In genomic region chr12:41264281-41264680, GRCh38 we compare ENCODE assay signal across 9 cellular contexts.
DNase-seq lines count a peak whose midpoint lies in the region; ATAC-seq, FAIRE-seq and TF ChIP-seq lines count a peak whose summit lies in the region.
"Had no signal": no experiment of that assay in that cellular context is flagged by ENCODE, and none has a peak within 500 bp of the region (broad histone marks: within the 10 kb centered on the region; RNA-seq: fewer than 3 reads in every experiment).

No MANE protein-coding gene starts in this region.

- FAIRE-seq in HTR-8/SVneo (lab: Jason Lieb, UNC): no peak

- H3K27ac ChIP-seq in 22Rv1: no peak overlapping the region

- H3K4me3 Mint-ChIP-seq in activated T-cell treated with anti-CD3 and anti-CD28 coated beads, Interleukin-2, amount 50 U/mL, for 4 hours: no peak overlapping the region
- H3K4me3 Mint-ChIP-seq: IgD-negative memory B cell had no signal

- no peaks in the 10 kb centered on the region for H3K4me1 Mint-ChIP-seq in activated T-cell treated with anti-CD3 and anti-CD28 coated beads, Interleukin-2, amount 50 U/mL, for 4 hours (ENCODE audit: low read depth)
- H3K4me1 Mint-ChIP-seq: IgD-negative memory B cell had no signal

- no peaks in the 10 kb centered on the region for H3K9me3 Mint-ChIP-seq in activated T-cell treated with anti-CD3 and anti-CD28 coated beads, Interleukin-2, amount 50 U/mL, for 4 hours
- H3K9me3 Mint-ChIP-seq: IgD-negative memory B cell had no signal

- peak; percentile 21 for DNase-seq in NCI-H82 treated with DMSO at 0.1 percent for 48 hours (lab: John Stamatoyannopoulos, UW; ENCODE audit: unreplicated experiment)
- DNase-seq in fibroblast of pulmonary artery (ENCODE audit: low read depth): peak; percentile 23
- DNase-seq in HTR-8/SVneo (ENCODE audit: insufficient read length, low spot score): no peak
- DNase-seq in activated T-cell treated with anti-CD3 and anti-CD28 coated beads, Interleukin-2, amount 50 U/mL, for 4 hours: no peak

- H3K4me3 ChIP-seq in fibroblast of pulmonary artery (replicated peaks; ENCODE audit: low read depth, low read length): no peak overlapping the region

- H3K36me3 Mint-ChIP-seq in activated T-cell treated with anti-CD3 and anti-CD28 coated beads, Interleukin-2, amount 50 U/mL, for 4 hours (ENCODE audit: insufficient read depth): no peaks in the 10 kb centered on the region
- H3K36me3 Mint-ChIP-seq: IgD-negative memory B cell had no signal

- peak; percentile 74 for TF ChIP-seq CTCF in 22Rv1 (IDR thresholded peaks at IDR 0.05)
- peak; percentile 38 for TF ChIP-seq CTCF in fibroblast of pulmonary artery (IDR thresholded peaks at IDR 0.05; ENCODE audit: low read length, missing control alignments)

- peaks cover 6% of the 10 kb centered on the region for H3K27me3 Mint-ChIP-seq in activated T-cell treated with anti-CD3 and anti-CD28 coated beads, Interleukin-2, amount 50 U/mL, for 4 hours (ENCODE audit: low read depth)

- ATAC-seq in GM19035 (IDR thresholded peaks at IDR 0.05; ENCODE audit: unreplicated experiment) (peak; percentile 61), HG03025 (IDR thresholded peaks at IDR 0.05; ENCODE audit: low FRiP score, unreplicated experiment) (no peak), HG03135 (IDR thresholded peaks at IDR 0.05; ENCODE audit: unreplicated experiment) (no peak)
- no peak for ATAC-seq in activated T-cell treated with anti-CD3 and anti-CD28 coated beads, Interleukin-2, amount 50 U/mL, for 4 hours

Comparison
In these comparisons a context has a peak if more than half of its experiments do, and no peak if none do; other contexts are left out.
1. DNase-seq: peak in NCI-H82 treated with DMSO at 0.1 percent for 48 hours (single experiment) and fibroblast of pulmonary artery (single experiment); none in HTR-8/SVneo (single experiment) and activated T-cell treated with anti-CD3 and anti-CD28 coated beads, Interleukin-2, amount 50 U/mL, for 4 hours (single experiment).